ENCODE assay signal across 8 cellular contexts in genomic region chr2:169141713-169142352, GRCh38.
DNase-seq lines count a peak whose midpoint lies in the region; ATAC-seq and TF ChIP-seq lines count a peak whose summit lies in the region.

No MANE protein-coding gene starts in this region.

- no peak for TF ChIP-seq EP300 in stomach (IDR thresholded peaks at IDR 0.05)

- H3K4me1 ChIP-seq in stomach: no peaks in the 10 kb centered on the region

- H3K27me3 ChIP-seq in stomach: no peaks in the 10 kb centered on the region

- H3K9me3 ChIP-seq in stomach: no peaks in the 10 kb centered on the region

- ATAC-seq in HG02885 (IDR thresholded peaks at IDR 0.05; ENCODE audit: poor library complexity, unreplicated experiment) (peak; percentile 76), esophagus mucosa (peak; percentile 75)
- ATAC-seq in activated CD8-positive, alpha-beta memory T cell treated with anti-CD3 and anti-CD28 coated beads, Interleukin-2, amount 10 ng/mL, durations not matched to agents 7 days and 5 days: peak; percentile 45
- peak in 1 of 2 donors; percentile 73 for ATAC-seq in natural killer cell treated with Interleukin-12 subunit alpha and Interleukin-12 subunit beta and Interleukin-15 and Interleukin-18, amount 100 ng/mL, for 72 hours

- H3K9me3 Mint-ChIP-seq in activated CD8-positive, alpha-beta memory T cell treated with anti-CD3 and anti-CD28 coated beads, Interleukin-2, amount 10 ng/mL, durations not matched to agents 7 days and 5 days (ENCODE audit: low read depth): no peaks in the 10 kb centered on the region
- H3K9me3 Mint-ChIP-seq in natural killer cell treated with Interleukin-12 subunit alpha and Interleukin-12 subunit beta and Interleukin-15 and Interleukin-18, amount 100 ng/mL, for 72 hours: no peaks in the 10 kb centered on the region

- no peaks in the 10 kb centered on the region for H3K27me3 Mint-ChIP-seq in activated CD8-positive, alpha-beta memory T cell treated with anti-CD3 and anti-CD28 coated beads, Interleukin-2, amount 10 ng/mL, durations not matched to agents 7 days and 5 days
- H3K27me3 Mint-ChIP-seq in natural killer cell treated with Interleukin-12 subunit alpha and Interleukin-12 subunit beta and Interleukin-15 and Interleukin-18, amount 100 ng/mL, for 72 hours: no peaks in the 10 kb centered on the region

- H3K4me3 Mint-ChIP-seq in activated CD8-positive, alpha-beta memory T cell treated with anti-CD3 and anti-CD28 coated beads, Interleukin-2, amount 10 ng/mL, durations not matched to agents 7 days and 5 days: no peak overlapping the region
- H3K4me3 Mint-ChIP-seq in natural killer cell treated with Interleukin-12 subunit alpha and Interleukin-12 subunit beta and Interleukin-15 and Interleukin-18, amount 100 ng/mL, for 72 hours: no peak overlapping the region

- no peaks in the 10 kb centered on the region for H3K36me3 ChIP-seq in stomach

- 26 to 34% (median 32%) methylated on average over 10 of the region's 10 CpGs for WGBS in stomach, 5 donors

- H3K27ac Mint-ChIP-seq in activated CD8-positive, alpha-beta memory T cell treated with anti-CD3 and anti-CD28 coated beads, Interleukin-2, amount 10 ng/mL, durations not matched to agents 7 days and 5 days: no peak overlapping the region
- H3K27ac Mint-ChIP-seq in natural killer cell treated with Interleukin-12 subunit alpha and Interleukin-12 subunit beta and Interleukin-15 and Interleukin-18, amount 100 ng/mL, for 72 hours: no peak overlapping the region

- no peaks in the 10 kb centered on the region for H3K36me3 Mint-ChIP-seq in activated CD8-positive, alpha-beta memory T cell treated with anti-CD3 and anti-CD28 coated beads, Interleukin-2, amount 10 ng/mL, durations not matched to agents 7 days and 5 days
- no peaks in the 10 kb centered on the region for H3K36me3 Mint-ChIP-seq in natural killer cell treated with Interleukin-12 subunit alpha and Interleukin-12 subunit beta and Interleukin-15 and Interleukin-18, amount 100 ng/mL, for 72 hours

- TF ChIP-seq CTCF in stomach (IDR thresholded peaks at IDR 0.05): peak in 5 of 7 experiments; percentile 48 to 83 (median 60)

- H3K27ac ChIP-seq in stomach: no peak overlapping the region

- CTCF ChIA-PET in activated CD8-positive, alpha-beta memory T cell treated with anti-CD3 and anti-CD28 coated beads, Interleukin-2, amount 10 ng/mL, durations not matched to agents 7 days and 5 days (lab: Charles Lee): interaction anchor here (0.6 to 7.2 kb wide), 21 partner anchors 10 to 222 kb away, joined by 3 to 121 read pairs (median 3); no protein-coding TSS in a partner anchor

- intact Hi-C loops in stomach (cut with DNase I; ENCODE audit: low total_unique reads): no loop called here

- TF ChIP-seq POLR2A in stomach (IDR thresholded peaks at IDR 0.05): no peak

- H3K4me1 Mint-ChIP-seq in activated CD8-positive, alpha-beta memory T cell treated with anti-CD3 and anti-CD28 coated beads, Interleukin-2, amount 10 ng/mL, durations not matched to agents 7 days and 5 days: no peaks in the 10 kb centered on the region
- no peaks in the 10 kb centered on the region for H3K4me1 Mint-ChIP-seq in natural killer cell treated with Interleukin-12 subunit alpha and Interleukin-12 subunit beta and Interleukin-15 and Interleukin-18, amount 100 ng/mL, for 72 hours (ENCODE audit: low read depth in 2 of 2)

- DNase-seq in NCI-H1436 (lab: John Stamatoyannopoulos, UW) (peak; percentile 42), NCI-H1436 treated with DMSO at 0.1 percent for 48 hours (lab: John Stamatoyannopoulos, UW) (no peak), NCI-H774 (lab: John Stamatoyannopoulos, UW) (peak; percentile 28), stomach (peak; percentile 67)
- peak; percentile 64 for DNase-seq in activated CD8-positive, alpha-beta memory T cell treated with anti-CD3 and anti-CD28 coated beads, Interleukin-2, amount 10 ng/mL, durations not matched to agents 7 days and 5 days
- peak; percentile 63 for DNase-seq in natural killer cell treated with Interleukin-12 subunit alpha and Interleukin-12 subunit beta and Interleukin-15 and Interleukin-18, amount 100 ng/mL, for 72 hours (ENCODE audit: low spot score)

- H3K4me3 ChIP-seq in stomach: no peak overlapping the region
